Comparison of ENCODE assay signal across 30 cellular contexts in genomic region chr4:7932333-7932732, GRCh38.
"Had no signal": no experiment of that assay in that cellular context is flagged by ENCODE, and none has a peak within 500 bp of the region (broad histone marks: within the 10 kb centered on the region; RNA-seq: fewer than 3 reads in every experiment).

No MANE protein-coding gene starts in this region.

- DNase-seq: activated CD4-positive, alpha-beta T cell treated with anti-CD3 and anti-CD28 coated beads, Interleukin-2, amount 10 ng/mL, durations not matched to agents 24 days and 14 days; activated CD4-positive, alpha-beta T cell treated with anti-CD3 and anti-CD28 coated beads, Interleukin-2, amount 50 U/mL, for 4 hours; activated CD8-positive, alpha-beta T cell treated with anti-CD3 and anti-CD28 coated beads for 36 hours; activated gamma-delta T cell; activated naive CD4-positive, alpha-beta T cell treated with Interleukin-2 at 50 U/mL for 16 hours; activated naive CD8-positive, alpha-beta T cell treated with anti-CD3 and anti-CD28 coated beads, Interleukin-2, amount 10 ng/mL, durations not matched to agents 7 days and 5 days; activated T-cell treated with anti-CD3 and anti-CD28 coated beads, Interleukin-2, amount 50 U/mL, for 24 hours; amygdala; Karpas-422; KBM-7; MG63; NCI-H1048; NCI-H1105 treated with DMSO at 0.1 percent for 48 hours; NCI-H1436; NCI-H1694; NCI-H1930; NCI-H2081 treated with DMSO at 0.1 percent for 48 hours; NCI-H226; NCI-H446 treated with DMSO at 0.1 percent for 48 hours; NCI-H524; SHP77; SJCRH30; T1000 had no signal

- ATAC-seq: activated CD8-positive, alpha-beta T cell treated with anti-CD3 and anti-CD28 coated beads for 36 hours had no signal

- H3K36me3 ChIP-seq: ascending aorta, cardiac muscle cell, SJCRH30 had no signal

- H3K9me3 Mint-ChIP-seq: activated CD4-positive, alpha-beta T cell treated with anti-CD3 and anti-CD28 coated beads, Interleukin-2, amount 10 ng/mL, durations not matched to agents 24 days and 14 days; activated CD8-positive, alpha-beta T cell treated with anti-CD3 and anti-CD28 coated beads for 36 hours; activated naive CD4-positive, alpha-beta T cell treated with anti-CD3 and anti-CD28 coated beads, Interleukin-2, amount 50 U/mL, for 24 hours; activated naive CD8-positive, alpha-beta T cell treated with anti-CD3 and anti-CD28 coated beads, Interleukin-2, amount 10 ng/mL, durations not matched to agents 7 days and 5 days; activated T-cell treated with anti-CD3 and anti-CD28 coated beads, Interleukin-2, amount 50 U/mL, for 24 hours; activated T-helper 2 cell treated with anti-CD3 and anti-CD28 coated beads, Interferon-gamma antibody, Interleukin-2, Interleukin-4, amounts not matched to agents 10 μg/mL and 5 μg/mL and 100 μg/mL, durations not matched to agents 14 hours and 24 hours and 36 hours; central memory CD8-positive, alpha-beta T cell had no signal

- H3K27me3 ChIP-seq: ascending aorta, cardiac muscle cell, MG63, Peyer's patch, SJCRH30 had no signal

- H3K27ac Mint-ChIP-seq: activated CD4-positive, alpha-beta T cell treated with anti-CD3 and anti-CD28 coated beads, Interleukin-2, amount 10 ng/mL, durations not matched to agents 24 days and 14 days; activated CD8-positive, alpha-beta T cell treated with anti-CD3 and anti-CD28 coated beads for 36 hours; activated naive CD4-positive, alpha-beta T cell treated with anti-CD3 and anti-CD28 coated beads, Interleukin-2, amount 50 U/mL, for 24 hours; activated naive CD8-positive, alpha-beta T cell treated with anti-CD3 and anti-CD28 coated beads, Interleukin-2, amount 10 ng/mL, durations not matched to agents 7 days and 5 days; activated T-cell treated with anti-CD3 and anti-CD28 coated beads, Interleukin-2, amount 50 U/mL, for 24 hours; activated T-helper 2 cell treated with anti-CD3 and anti-CD28 coated beads, Interferon-gamma antibody, Interleukin-2, Interleukin-4, amounts not matched to agents 10 μg/mL and 5 μg/mL and 100 μg/mL, durations not matched to agents 14 hours and 24 hours and 36 hours had no signal

- H3K36me3 Mint-ChIP-seq: activated naive CD4-positive, alpha-beta T cell treated with anti-CD3 and anti-CD28 coated beads, Interleukin-2, amount 50 U/mL, for 24 hours had no signal

- H3K9me3 ChIP-seq: ascending aorta, MG63, Peyer's patch, SJCRH30 had no signal

- H3K4me3 Mint-ChIP-seq: activated CD4-positive, alpha-beta T cell treated with anti-CD3 and anti-CD28 coated beads, Interleukin-2, amount 10 ng/mL, durations not matched to agents 24 days and 14 days; activated CD8-positive, alpha-beta T cell treated with anti-CD3 and anti-CD28 coated beads for 36 hours; activated naive CD4-positive, alpha-beta T cell treated with anti-CD3 and anti-CD28 coated beads, Interleukin-2, amount 50 U/mL, for 24 hours; activated naive CD8-positive, alpha-beta T cell treated with anti-CD3 and anti-CD28 coated beads, Interleukin-2, amount 10 ng/mL, durations not matched to agents 7 days and 5 days; activated T-cell treated with anti-CD3 and anti-CD28 coated beads, Interleukin-2, amount 50 U/mL, for 24 hours; central memory CD8-positive, alpha-beta T cell had no signal

- H3K27ac ChIP-seq: ascending aorta, cardiac muscle cell, Peyer's patch, SJCRH30, SK-N-MC had no signal

- H3K27me3 Mint-ChIP-seq: activated naive CD4-positive, alpha-beta T cell treated with anti-CD3 and anti-CD28 coated beads, Interleukin-2, amount 50 U/mL, for 24 hours; central memory CD8-positive, alpha-beta T cell had no signal

- H3K4me3 ChIP-seq: ascending aorta, cardiac muscle cell, MG63, Peyer's patch, SJCRH30, SK-N-MC had no signal
